In genomic region chr22:19723990-19724827, GRCh38 we compare ENCODE assay signal across 8 cellular contexts. TPM values are rescaled to one million over a fixed set of nuclear protein-coding genes. Genes with fewer than 3 reads are reported as not detected.
DNase-seq lines count a peak whose midpoint lies in the region; ATAC-seq and TF ChIP-seq lines count a peak whose summit lies in the region.

No MANE protein-coding gene starts in this region.

- WGBS in body of pancreas, 2 donors = 3 to 8% methylated on average over 15 to 85 of the region's 88 CpGs

- H3K27ac ChIP-seq in CD4-positive, alpha-beta memory T cell (ENCODE audit: low read depth, low read length) = no peak overlapping the region
- H3K27ac ChIP-seq in body of pancreas = no peak overlapping the region
- H3K27ac ChIP-seq in A673 (ENCODE audit: low read depth, low read length, poor library complexity, severe bottlenecking) = no peak overlapping the region

- H3K36me3 ChIP-seq in CD4-positive, alpha-beta memory T cell (ENCODE audit: insufficient read depth, low read length) = no peaks in the 10 kb centered on the region
- H3K36me3 ChIP-seq in body of pancreas (replicated peaks in 1 of 2; ENCODE audit: insufficient read depth in 1 of 2, low read depth in 2 of 2) (no peaks in the 10 kb centered on the region), A673 (ENCODE audit: insufficient read depth, low read length, poor library complexity, severe bottlenecking) (peaks cover 31% of the 10 kb centered on the region)

- H3K4me3 Mint-ChIP-seq in CD4-positive, alpha-beta memory T cell = peak overlapping the region in 6 of 8 donors; percentile 20 to 63 (median 46)
- H3K4me3 Mint-ChIP-seq in naive B cell = peak overlapping the region in 7 of 8 donors; percentile 26 to 75 (median 71)

- no peak for TF ChIP-seq POLR2A in body of pancreas (IDR thresholded peaks at IDR 0.05)

- POLR2A ChIA-PET in CD4-positive, alpha-beta memory T cell (lab: Charles Lee; ENCODE audit: partially characterized antibody) = no interaction called here
- POLR2A ChIA-PET in A673 (lab: Charles Lee; ENCODE audit: low non-redundant PET) = no interaction called here

- no peaks in the 10 kb centered on the region for H3K36me3 Mint-ChIP-seq in CD4-positive, alpha-beta memory T cell
- peaks cover 0 to 13% of the 10 kb centered on the region in 2 donors for H3K36me3 Mint-ChIP-seq in naive B cell

- H3K4me1 ChIP-seq in CD4-positive, alpha-beta memory T cell (ENCODE audit: insufficient read depth, low read length) = peaks cover 9% of the 10 kb centered on the region
- H3K4me1 ChIP-seq in body of pancreas (peaks cover 30% of the 10 kb centered on the region), A673 (ENCODE audit: insufficient read depth, low read length, poor library complexity, severe bottlenecking) (no peaks in the 10 kb centered on the region)

- H3K4me1 Mint-ChIP-seq in CD4-positive, alpha-beta memory T cell = peaks cover 2 to 35% (median 11%) of the 10 kb centered on the region in 4 donors
- H3K4me1 Mint-ChIP-seq in naive B cell = peaks cover 19 to 26% (median 22%) of the 10 kb centered on the region in 3 donors

- peaks cover 29 to 36% of the 10 kb centered on the region in 2 donors for H3K27me3 Mint-ChIP-seq in CD4-positive, alpha-beta memory T cell
- H3K27me3 Mint-ChIP-seq in naive B cell = peaks cover 19 to 78% (median 60%) of the 10 kb centered on the region in 3 donors

- intact Hi-C loops in CD4-positive, alpha-beta memory T cell (cut with micrococcal nuclease) = no loop called here
- intact Hi-C loops in body of pancreas (cut with DNase I) (no loop called here), A673 (cut with micrococcal nuclease; ENCODE audit: unreplicated experiment) (no loop called here)

- no peak overlapping the region for H3K4me3 ChIP-seq in CD4-positive, alpha-beta memory T cell (ENCODE audit: low read length in 2 of 2)
- no peak overlapping the region for H3K4me3 ChIP-seq in body of pancreas
- H3K4me3 ChIP-seq in A673 (ENCODE audit: low read depth, low read length, poor library complexity, severe bottlenecking) = no peak overlapping the region

- H3K9me3 ChIP-seq in CD4-positive, alpha-beta memory T cell (ENCODE audit: control insufficient read depth in 1 of 2, low read length in 2 of 2) = no peaks in the 10 kb centered on the region
- H3K9me3 ChIP-seq in body of pancreas = no peaks in the 10 kb centered on the region
- H3K9me3 ChIP-seq in A673 (ENCODE audit: low read depth, low read length, poor library complexity, severe bottlenecking) = no peaks in the 10 kb centered on the region

- no TSS peak for BruUV-seq in A673 (replicated peaks; lab: Mats Ljungman, UMichigan)

- TF ChIP-seq CTCF in body of pancreas (IDR thresholded peaks at IDR 0.05) (peak in 4 of 7 experiments; percentile 1 to 45 (median 16)), A673 (conservative IDR thresholded peaks at IDR 0.05; ENCODE audit: low read depth, low read length) (no peak)

- H3K27ac Mint-ChIP-seq in CD4-positive, alpha-beta memory T cell = no peak overlapping the region
- peak overlapping the region in 1 of 6 donors; percentile 21 for H3K27ac Mint-ChIP-seq in naive B cell

- H3K9me3 Mint-ChIP-seq in CD4-positive, alpha-beta memory T cell = peaks cover 0 to 4% (median 0%) of the 10 kb centered on the region in 8 donors
- H3K9me3 Mint-ChIP-seq in naive B cell = peaks cover 0 to 3% (median 0%) of the 10 kb centered on the region in 7 donors

- peak in 1 of 5 donors; percentile 22 for DNase-seq in CD4-positive, alpha-beta memory T cell
- DNase-seq in NCI-H1105 (lab: John Stamatoyannopoulos, UW) = peak; percentile 54
- peak in 2 of 4 donors; percentile 20 to 54 for DNase-seq in body of pancreas
- DNase-seq in naive B cell = no peak
- no peak for DNase-seq in A673 (ENCODE audit: low spot score)
- DNase-seq in D341Med (ENCODE audit: low spot score) = no peak

- ATAC-seq in body of pancreas = peak; percentile 58
- peak; percentile 48 to 70 for ATAC-seq in naive B cell (ENCODE audit: low read depth in 2 of 2)
- no peak for ATAC-seq in GM18519 (IDR thresholded peaks at IDR 0.05; ENCODE audit: low FRiP score, unreplicated experiment)
- ATAC-seq in GM21786 (IDR thresholded peaks at IDR 0.05; ENCODE audit: unreplicated experiment) = no peak

- CTCF ChIA-PET in CD4-positive, alpha-beta memory T cell (lab: Charles Lee; ENCODE audit: partially characterized antibody) = no interaction called here
- CTCF ChIA-PET in A673 (lab: Charles Lee) = no interaction called here

- H3K27me3 ChIP-seq in CD4-positive, alpha-beta memory T cell (ENCODE audit: insufficient read depth, low read length) = peaks cover 5% of the 10 kb centered on the region
- H3K27me3 ChIP-seq in body of pancreas (peaks cover 0 to 5% of the 10 kb centered on the region in 2 donors), A673 (replicated peaks; ENCODE audit: insufficient read depth, low read depth, low read length, poor library complexity) (no peaks in the 10 kb centered on the region)

RNA-seq across cellular contexts. Expression of gene GP1BB, which starts 0.9 kb away (rescaled TPM):
- not detected for total RNA-seq in CD4-positive, alpha-beta memory T cell
- not detected for polyA plus RNA-seq in CD4-positive, alpha-beta memory T cell
- total RNA-seq in body of pancreas (10 to 100 TPM in 1 of 2 donors, 1 to 10 TPM in 1; 6.2 to 29.7 TPM), A673 (2021) (12.6 and 13.3 TPM in 2 replicates)
- polyA plus RNA-seq in naive B cell (ENCODE audit: low read depth in 6 of 6) = 1 to 10 TPM in 5 of 6 donors, under 1 TPM in 1; 0.38 to 6.2 (median 4.0) TPM

RNA-seq across cellular contexts. Expression of gene SEPTIN5, which starts 9.9 kb away (rescaled TPM):
- total RNA-seq in CD4-positive, alpha-beta memory T cell = not detected
- not detected for polyA plus RNA-seq in CD4-positive, alpha-beta memory T cell
- total RNA-seq in body of pancreas = 10 to 100 TPM; 15.0 to 15.2 TPM
- polyA plus RNA-seq in naive B cell (ENCODE audit: low read depth in 6 of 6) = 1 to 10 TPM in 3 of 6 donors, under 1 TPM in 2, not detected in 1; 0.38 to 1.6 (median 1.0) TPM
- total RNA-seq in A673 (2021) = 50.4 and 58.9 TPM in 2 replicates

RNA-seq across cellular contexts. Expression of gene TBX1, which starts 36.4 kb away (rescaled TPM):
- not detected for total RNA-seq in CD4-positive, alpha-beta memory T cell
- not detected for polyA plus RNA-seq in CD4-positive, alpha-beta memory T cell
- total RNA-seq in body of pancreas (1 to 10 TPM in 1 of 2 donors, not detected in 1; 1.0 TPM), A673 (2021) (3.6 and 4.7 TPM in 2 replicates)
- not detected for polyA plus RNA-seq in naive B cell (ENCODE audit: low read depth in 6 of 6)

Comparison
In these comparisons a context has a peak if more than half of its experiments do, and no peak if none do; other contexts are left out.
1. ATAC-seq: peak in body of pancreas (single experiment) and naive B cell (2 of 2); none in GM18519 (single experiment) and GM21786 (single experiment).
2. RNA of gene GP1BB, which starts 0.9 kb away (total RNA-seq): 6.2 to 29.7 TPM in body of pancreas and 12.6 to 13.3 TPM in A673; not detected in CD4-positive, alpha-beta memory T cell; every median in the first group is over 4 times any median in the second.
3. RNA of gene SEPTIN5, which starts 9.9 kb away (total RNA-seq): 50.4 to 58.9 TPM in A673 and 15.0 to 15.2 TPM in body of pancreas; not detected in CD4-positive, alpha-beta memory T cell; every median in the first group is over 10 times any median in the second.